Comparison of ENCODE assay signal across 29 cellular contexts in the genomic region with DNA sequence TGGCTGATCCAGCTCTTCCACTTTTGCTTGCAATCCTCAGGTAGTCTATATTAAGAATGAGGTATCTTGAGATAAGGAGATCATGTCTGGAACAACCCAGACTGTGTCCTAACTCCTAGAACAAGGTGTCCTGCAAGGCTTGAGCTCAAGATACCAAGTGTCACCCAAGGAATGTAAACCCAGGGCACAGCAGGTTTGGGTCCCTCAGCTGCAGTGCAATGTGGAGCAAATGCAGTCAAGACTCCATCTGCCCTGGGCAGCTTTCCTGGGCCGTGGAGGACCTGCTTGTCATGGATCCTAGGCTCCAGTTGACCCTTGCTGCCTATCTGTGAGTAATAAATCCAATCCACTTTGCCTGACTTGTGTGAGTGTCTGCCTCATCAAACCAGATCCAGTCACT.
"Had no signal": no experiment of that assay in that cellular context is flagged by ENCODE, and none has a peak within 500 bp of the region (broad histone marks: within the 10 kb centered on the region; RNA-seq: fewer than 3 reads in every experiment).

No MANE protein-coding gene starts in this region.

- H3K27me3 ChIP-seq: colonic mucosa, dorsolateral prefrontal cortex, esophagus muscularis mucosa, esophagus squamous epithelium, foreskin keratinocyte, gastrocnemius medialis, gastroesophageal sphincter, heart left ventricle, heart right ventricle had no signal

- H3K4me3 Mint-ChIP-seq: dendritic cell treated with granulocyte-macrophage colony-stimulating factor and Interleukin-4, amounts not matched to agents 40 ng/mL and 50 ng/mL, for 4 days; effector memory CD8-positive, alpha-beta T cell; endodermal cell had no signal

- ATAC-seq: effector memory CD8-positive, alpha-beta T cell; esophagus mucosa; foreskin keratinocyte; gastrocnemius medialis; gastroesophageal sphincter; heart left ventricle; heart right ventricle had no signal

- H3K4me3 ChIP-seq: colonic mucosa, coronary artery, dorsolateral prefrontal cortex, esophagus muscularis mucosa, esophagus squamous epithelium, gastrocnemius medialis, gastroesophageal sphincter, heart left ventricle, heart right ventricle had no signal

- H3K4me1 Mint-ChIP-seq: endodermal cell had no signal

- H3K27ac ChIP-seq: colonic mucosa, coronary artery, dorsolateral prefrontal cortex, epithelial cell of prostate, esophagus muscularis mucosa, esophagus squamous epithelium, foreskin keratinocyte, gastrocnemius medialis, gastroesophageal sphincter, heart left ventricle, heart right ventricle had no signal

- H3K36me3 ChIP-seq: colonic mucosa, esophagus muscularis mucosa, esophagus squamous epithelium, gastrocnemius medialis, gastroesophageal sphincter, heart left ventricle, heart right ventricle had no signal

- H3K4me1 ChIP-seq: colonic mucosa, esophagus muscularis mucosa, esophagus squamous epithelium, foreskin keratinocyte, gastrocnemius medialis, gastroesophageal sphincter, heart left ventricle, heart right ventricle had no signal

- FAIRE-seq: colon, endometrium, endothelial cell of umbilical vein, frontal cortex had no signal

- DNase-seq: colonic mucosa; cortex of kidney; dermis blood vessel endothelial cell; dorsolateral prefrontal cortex; effector CD4-positive, alpha-beta T cell; effector CD8-positive, alpha-beta T cell; effector memory CD4-positive, alpha-beta T cell; effector memory CD8-positive, alpha-beta T cell; endodermal cell; erythroblast; esophagus squamous epithelium; foreskin fibroblast; foreskin keratinocyte; foreskin melanocyte; gastrocnemius medialis; glutamatergic neuron; head of caudate nucleus; heart left ventricle; heart right ventricle had no signal

- H3K27me3 Mint-ChIP-seq: dendritic cell treated with granulocyte-macrophage colony-stimulating factor and Interleukin-4, amounts not matched to agents 40 ng/mL and 50 ng/mL, for 4 days; effector memory CD8-positive, alpha-beta T cell had no signal

- H3K9me3 ChIP-seq: colonic mucosa, esophagus squamous epithelium, gastrocnemius medialis had no signal

- H3K27ac Mint-ChIP-seq: dendritic cell treated with granulocyte-macrophage colony-stimulating factor and Interleukin-4, amounts not matched to agents 40 ng/mL and 50 ng/mL, for 4 days; effector memory CD8-positive, alpha-beta T cell; endodermal cell had no signal
